In genomic region chr2:142745691-142746090, GRCh38 we compare ENCODE assay signal across 20 cellular contexts.
DNase-seq lines count a peak whose midpoint lies in the region; ATAC-seq, FAIRE-seq and TF ChIP-seq lines count a peak whose summit lies in the region.
"Had no signal": no experiment of that assay in that cellular context is flagged by ENCODE, and none has a peak within 500 bp of the region (broad histone marks: within the 10 kb centered on the region; RNA-seq: fewer than 3 reads in every experiment).

No MANE protein-coding gene starts in this region.

- H3K27me3 ChIP-seq in RWPE2 (ENCODE audit: insufficient read depth, poor library complexity, severe bottlenecking), result no peaks in the 10 kb centered on the region
- H3K27me3 ChIP-seq in bronchial epithelial cell (ENCODE audit: control insufficient read depth, insufficient read depth, low read length), result no peaks in the 10 kb centered on the region
- H3K27me3 ChIP-seq: BLaER1, Peyer's patch had no signal

- H3K4me3 ChIP-seq in RWPE2 (ENCODE audit: severe bottlenecking) (no peak overlapping the region), bronchial epithelial cell (ENCODE audit: low read depth, low read length) (no peak overlapping the region)
- H3K4me3 ChIP-seq: BLaER1, Peyer's patch had no signal

- H3K9me3 ChIP-seq in RWPE2 (ENCODE audit: severe bottlenecking), result no peaks in the 10 kb centered on the region
- H3K9me3 ChIP-seq: Peyer's patch, SK-N-SH had no signal

- 0 out of 3 replicates have a peak, but pooled peaks have one; percentile 27 for ATAC-seq in RWPE2 (ENCODE audit: low read depth)
- no peak for ATAC-seq in activated CD4-positive, CD25-positive, alpha-beta regulatory T cell treated with anti-CD3 and anti-CD28 coated beads, Interleukin-2, amount 50 U/mL, for 24 hours
- ATAC-seq in HG02938 (IDR thresholded peaks at IDR 0.05; ENCODE audit: unreplicated experiment), result no peak
- ATAC-seq: CD8-positive, alpha-beta T cell had no signal

- no peak for FAIRE-seq in bronchial epithelial cell (lab: Jason Lieb, UNC)
- FAIRE-seq: D721Med, G401.6 had no signal

- DNase-seq in RWPE2 (ENCODE audit: low spot score) (no peak), bronchial epithelial cell (ENCODE audit: low read depth) (peak; percentile 48), kidney glomerular epithelial cell (lab: John Stamatoyannopoulos, UW) (peak; percentile 68), NCI-H1436 treated with DMSO at 0.1 percent for 48 hours (lab: John Stamatoyannopoulos, UW) (no peak)
- no peak for DNase-seq in activated T-cell treated with anti-CD3 and anti-CD28 coated beads, Interleukin-2, amount 50 U/mL, for 1 hour
- DNase-seq: CD8-positive, alpha-beta T cell; DND-41; HCEC 1CT; KBM-7; NCI-H146; NCI-H510A treated with DMSO at 0.1 percent for 48 hours; NCI-H82; Peyer's patch; Right ventricle myocardium superior had no signal

- TF ChIP-seq CTCF in RWPE2 (IDR thresholded peaks at IDR 0.05; ENCODE audit: poor library complexity, severe bottlenecking) (no peak), bronchial epithelial cell (IDR thresholded peaks at IDR 0.05; ENCODE audit: insufficient read depth, low read length, severe bottlenecking) (no peak)

- H3K36me3 ChIP-seq in RWPE2 (ENCODE audit: low read depth), result no peaks in the 10 kb centered on the region
- H3K36me3 ChIP-seq in bronchial epithelial cell (ENCODE audit: control insufficient read depth, insufficient read depth, low read length), result no peaks in the 10 kb centered on the region
- H3K36me3 ChIP-seq: BLaER1, Peyer's patch had no signal

- H3K27ac ChIP-seq in RWPE2 (ENCODE audit: poor library complexity, severe bottlenecking), result no peak overlapping the region
- H3K27ac ChIP-seq: BLaER1, Peyer's patch had no signal

- no peaks in the 10 kb centered on the region for H3K4me1 ChIP-seq in RWPE2 (ENCODE audit: insufficient read depth, poor library complexity, severe bottlenecking)
- H3K4me1 ChIP-seq: BLaER1, Peyer's patch had no signal

Comparison
In these comparisons a context has a peak if more than half of its experiments do, and no peak if none do; other contexts are left out.
1. DNase-seq: peak in bronchial epithelial cell (single experiment) and kidney glomerular epithelial cell (single experiment); none in RWPE2 (single experiment), NCI-H1436 treated with DMSO at 0.1 percent for 48 hours (single experiment) and activated T-cell treated with anti-CD3 and anti-CD28 coated beads, Interleukin-2, amount 50 U/mL, for 1 hour (single experiment).